Comparison of ENCODE assay signal across 20 cellular contexts in the genomic region with DNA sequence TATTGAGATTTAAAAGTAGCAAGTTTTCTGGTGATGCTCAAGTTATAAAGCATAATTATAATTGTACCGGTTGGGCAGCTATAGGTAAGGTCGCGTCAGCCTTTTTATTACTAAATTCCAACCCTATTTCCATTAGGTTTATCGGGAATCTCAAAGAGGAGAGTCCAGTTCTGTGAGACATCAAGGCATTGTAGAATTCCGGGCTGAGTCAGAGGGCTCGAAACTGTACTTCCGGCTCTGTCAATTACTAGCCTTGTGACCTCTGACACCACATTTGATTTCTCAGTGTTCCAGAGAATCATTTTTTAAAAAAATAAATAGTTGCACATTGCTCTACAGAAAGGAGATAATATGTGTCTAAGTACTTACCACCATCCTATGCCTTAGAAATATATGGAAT. TPM values are rescaled to one million over a fixed set of nuclear protein-coding genes. Genes with fewer than 3 reads are reported as not detected.
"Had no signal": no experiment of that assay in that cellular context is flagged by ENCODE, and none has a peak within 500 bp of the region (broad histone marks: within the 10 kb centered on the region; RNA-seq: fewer than 3 reads in every experiment).

No MANE protein-coding gene starts in this region.

- H3K4me1 Mint-ChIP-seq: activated CD8-positive, alpha-beta memory T cell treated with anti-CD3 and anti-CD28 coated beads, Interleukin-2, amount 10 ng/mL, durations not matched to agents 7 days and 5 days; activated naive CD4-positive, alpha-beta T cell treated with anti-CD3 and anti-CD28 coated beads, Interleukin-2, amount 50 U/mL, for 24 hours; central memory CD8-positive, alpha-beta T cell had no signal

- H3K9me3 ChIP-seq: adrenal gland, gastroesophageal sphincter, thyroid gland had no signal

- DNase-seq: activated CD4-positive, alpha-beta T cell treated with anti-CD3 and anti-CD28 coated beads, Interleukin-2, amount 50 U/mL, for 48 hours; activated CD8-positive, alpha-beta memory T cell treated with anti-CD3 and anti-CD28 coated beads, Interleukin-2, amount 10 ng/mL, durations not matched to agents 7 days and 5 days; activated effector memory CD4-positive, alpha-beta T cell treated with anti-CD3 and anti-CD28 coated beads, Interleukin-2, amount 50 U/mL, for 16 hours; activated T-cell treated with anti-CD3 and anti-CD28 coated beads, Interleukin-2, amount 50 U/mL, for 24 hours; adrenal gland; endodermal cell; erythroblast; islet precursor cell; mesendoderm; stimulated activated CD4-positive, alpha-beta T cell treated with anti-CD3 and anti-CD28 coated beads, Interleukin-12 subunit alpha, Interleukin-12 subunit beta, amount 100 ng/mL, for 4 hours; stimulated activated CD4-positive, alpha-beta T cell treated with anti-CD3 and anti-CD28 coated beads, Interleukin-2, amount 100 ng/mL, for 24 hours; thyroid gland; WERI-Rb-1 had no signal

- H3K4me3 Mint-ChIP-seq: activated CD8-positive, alpha-beta memory T cell treated with anti-CD3 and anti-CD28 coated beads, Interleukin-2, amount 10 ng/mL, durations not matched to agents 7 days and 5 days; activated naive CD4-positive, alpha-beta T cell treated with anti-CD3 and anti-CD28 coated beads, Interleukin-2, amount 50 U/mL, for 24 hours; activated T-cell treated with anti-CD3 and anti-CD28 coated beads, Interleukin-2, amount 50 U/mL, for 24 hours; central memory CD8-positive, alpha-beta T cell; dendritic cell treated with granulocyte-macrophage colony-stimulating factor and Interleukin-4, amounts not matched to agents 40 ng/mL and 50 ng/mL, for 4 days; endodermal cell; natural killer cell treated with Interleukin-12 subunit alpha and Interleukin-12 subunit beta and Interleukin-15 and Interleukin-18, amount 100 ng/mL, for 72 hours had no signal

- ATAC-seq: activated CD8-positive, alpha-beta memory T cell treated with anti-CD3 and anti-CD28 coated beads, Interleukin-2, amount 10 ng/mL, durations not matched to agents 7 days and 5 days; gastroesophageal sphincter; natural killer cell treated with Interleukin-12 subunit alpha and Interleukin-12 subunit beta and Interleukin-15 and Interleukin-18, amount 100 ng/mL, for 72 hours; SK-N-SH treated with all-trans-retinoic acid at 6 μM for 48 hours had no signal

- H3K36me3 Mint-ChIP-seq: activated CD8-positive, alpha-beta memory T cell treated with anti-CD3 and anti-CD28 coated beads, Interleukin-2, amount 10 ng/mL, durations not matched to agents 7 days and 5 days; activated naive CD4-positive, alpha-beta T cell treated with anti-CD3 and anti-CD28 coated beads, Interleukin-2, amount 50 U/mL, for 24 hours; natural killer cell treated with Interleukin-12 subunit alpha and Interleukin-12 subunit beta and Interleukin-15 and Interleukin-18, amount 100 ng/mL, for 72 hours had no signal

- H3K27ac ChIP-seq: adrenal gland, gastroesophageal sphincter, thyroid gland, WERI-Rb-1 had no signal

- H3K9me3 Mint-ChIP-seq: activated naive CD4-positive, alpha-beta T cell treated with anti-CD3 and anti-CD28 coated beads, Interleukin-2, amount 50 U/mL, for 24 hours; activated T-cell treated with anti-CD3 and anti-CD28 coated beads, Interleukin-2, amount 50 U/mL, for 24 hours; central memory CD8-positive, alpha-beta T cell; dendritic cell treated with granulocyte-macrophage colony-stimulating factor and Interleukin-4, amounts not matched to agents 40 ng/mL and 50 ng/mL, for 4 days; endodermal cell; natural killer cell treated with Interleukin-12 subunit alpha and Interleukin-12 subunit beta and Interleukin-15 and Interleukin-18, amount 100 ng/mL, for 72 hours had no signal

- H3K36me3 ChIP-seq: adrenal gland, gastroesophageal sphincter, thyroid gland, WERI-Rb-1 had no signal

- H3K27me3 ChIP-seq: gastroesophageal sphincter, thyroid gland had no signal

- H3K27me3 Mint-ChIP-seq: activated CD8-positive, alpha-beta memory T cell treated with anti-CD3 and anti-CD28 coated beads, Interleukin-2, amount 10 ng/mL, durations not matched to agents 7 days and 5 days; activated naive CD4-positive, alpha-beta T cell treated with anti-CD3 and anti-CD28 coated beads, Interleukin-2, amount 50 U/mL, for 24 hours; central memory CD8-positive, alpha-beta T cell; dendritic cell treated with granulocyte-macrophage colony-stimulating factor and Interleukin-4, amounts not matched to agents 40 ng/mL and 50 ng/mL, for 4 days; natural killer cell treated with Interleukin-12 subunit alpha and Interleukin-12 subunit beta and Interleukin-15 and Interleukin-18, amount 100 ng/mL, for 72 hours had no signal

- H3K4me3 ChIP-seq: adrenal gland, gastroesophageal sphincter, thyroid gland had no signal

- H3K4me1 ChIP-seq: adrenal gland, gastroesophageal sphincter, thyroid gland had no signal

- H3K27ac Mint-ChIP-seq: activated CD8-positive, alpha-beta memory T cell treated with anti-CD3 and anti-CD28 coated beads, Interleukin-2, amount 10 ng/mL, durations not matched to agents 7 days and 5 days; activated naive CD4-positive, alpha-beta T cell treated with anti-CD3 and anti-CD28 coated beads, Interleukin-2, amount 50 U/mL, for 24 hours; activated T-cell treated with anti-CD3 and anti-CD28 coated beads, Interleukin-2, amount 50 U/mL, for 24 hours; dendritic cell treated with granulocyte-macrophage colony-stimulating factor and Interleukin-4, amounts not matched to agents 40 ng/mL and 50 ng/mL, for 4 days; endodermal cell; natural killer cell treated with Interleukin-12 subunit alpha and Interleukin-12 subunit beta and Interleukin-15 and Interleukin-18, amount 100 ng/mL, for 72 hours had no signal

RNA-seq across cellular contexts. Expression of a gene that starts 4.3 kb away (rescaled TPM):
- total RNA-seq: activated CD8-positive, alpha-beta memory T cell treated with anti-CD3 and anti-CD28 coated beads, Interleukin-2, amount 10 ng/mL, durations not matched to agents 7 days and 5 days; adrenal gland; natural killer cell treated with Interleukin-12 subunit alpha and Interleukin-12 subunit beta and Interleukin-15 and Interleukin-18, amount 100 ng/mL, for 72 hours; T-helper 1 cell treated with Interleukin-12 subunit alpha and Interleukin-12 subunit beta and Interleukin-4 antibody, amounts not matched to agents 30 ng/mL and 1 ng/mL, for 36 hours had no signal
- polyA plus RNA-seq: adrenal gland had no signal
